In genomic region chr1:89279011-89279466, GRCh38 we compare ENCODE assay signal across 18 cellular contexts. TPM values are rescaled to one million over a fixed set of nuclear protein-coding genes. Genes with fewer than 3 reads are reported as not detected.
DNase-seq lines count a peak whose midpoint lies in the region; ATAC-seq, FAIRE-seq and TF ChIP-seq lines count a peak whose summit lies in the region.
"Had no signal": no experiment of that assay in that cellular context is flagged by ENCODE, and none has a peak within 500 bp of the region (broad histone marks: within the 10 kb centered on the region; RNA-seq: fewer than 3 reads in every experiment).

No MANE protein-coding gene starts in this region.

- H3K27me3 Mint-ChIP-seq in activated CD8-positive, alpha-beta memory T cell treated with anti-CD3 and anti-CD28 coated beads, Interleukin-2, amount 10 ng/mL, durations not matched to agents 7 days and 5 days, result no peaks in the 10 kb centered on the region
- H3K27me3 Mint-ChIP-seq in activated T-helper 1 cell treated with anti-CD3 and anti-CD28 coated beads, Interleukin-12 subunit alpha, Interleukin-12 subunit beta, Interleukin-2, Interleukin-4 antibody, amounts not matched to agents 30 ng/mL and 10 ng/mL and 1 ng/mL, durations not matched to agents 14 hours and 24 hours and 36 hours (ENCODE audit: insufficient read depth), result no peaks in the 10 kb centered on the region

- peaks cover 82% of the 10 kb centered on the region for H3K4me1 Mint-ChIP-seq in activated CD8-positive, alpha-beta memory T cell treated with anti-CD3 and anti-CD28 coated beads, Interleukin-2, amount 10 ng/mL, durations not matched to agents 7 days and 5 days
- peaks cover 89% of the 10 kb centered on the region for H3K4me1 Mint-ChIP-seq in activated T-helper 1 cell treated with anti-CD3 and anti-CD28 coated beads, Interleukin-12 subunit alpha, Interleukin-12 subunit beta, Interleukin-2, Interleukin-4 antibody, amounts not matched to agents 30 ng/mL and 10 ng/mL and 1 ng/mL, durations not matched to agents 14 hours and 24 hours and 36 hours (ENCODE audit: low read depth)
- H3K4me1 Mint-ChIP-seq: H9 had no signal

- H3K27ac ChIP-seq in small intestine (ENCODE audit: low read depth in 1 of 2, low read length in 1 of 2), result peak overlapping the region; percentile 43 to 55
- H3K27ac ChIP-seq in heart left ventricle, result peak overlapping the region in 1 of 12 donors; percentile 72
- H3K27ac ChIP-seq: gastroesophageal sphincter had no signal

- FAIRE-seq in small intestine (lab: Jason Lieb, UNC), result no peak
- FAIRE-seq: endometrium had no signal

- no peak overlapping the region for H3K4me3 ChIP-seq in small intestine (ENCODE audit: low read depth in 1 of 2, low read length in 2 of 2)
- H3K4me3 ChIP-seq in heart left ventricle, result no peak overlapping the region
- H3K4me3 ChIP-seq: gastroesophageal sphincter had no signal

- H3K4me3 Mint-ChIP-seq in activated CD8-positive, alpha-beta memory T cell treated with anti-CD3 and anti-CD28 coated beads, Interleukin-2, amount 10 ng/mL, durations not matched to agents 7 days and 5 days, result peak overlapping the region; percentile 40
- peak overlapping the region; percentile 36 for H3K4me3 Mint-ChIP-seq in activated T-helper 1 cell treated with anti-CD3 and anti-CD28 coated beads, Interleukin-12 subunit alpha, Interleukin-12 subunit beta, Interleukin-2, Interleukin-4 antibody, amounts not matched to agents 30 ng/mL and 10 ng/mL and 1 ng/mL, durations not matched to agents 14 hours and 24 hours and 36 hours
- H3K4me3 Mint-ChIP-seq: H9 had no signal

- H3K27me3 ChIP-seq in small intestine (ENCODE audit: control insufficient read depth in 2 of 2, insufficient read depth in 2 of 2, low read length in 2 of 2) (no peaks in the 10 kb centered on the region), heart left ventricle (no peaks in the 10 kb centered on the region)
- H3K27me3 ChIP-seq: gastroesophageal sphincter had no signal

- TF ChIP-seq CTCF in heart left ventricle (IDR thresholded peaks at IDR 0.05), result no peak

- H3K4me1 ChIP-seq in small intestine (ENCODE audit: control insufficient read depth in 2 of 2, insufficient read depth in 1 of 2, low read depth in 1 of 2, low read length in 1 of 2), result no peaks in the 10 kb centered on the region
- peaks cover 0 to 53% (median 0%) of the 10 kb centered on the region in 12 donors for H3K4me1 ChIP-seq in heart left ventricle

- CTCF ChIA-PET in activated CD8-positive, alpha-beta memory T cell treated with anti-CD3 and anti-CD28 coated beads, Interleukin-2, amount 10 ng/mL, durations not matched to agents 7 days and 5 days (lab: Charles Lee), result interaction anchor here (1.6 kb wide), 1 partner anchor 79 kb away, joined by 5 read pairs; no protein-coding TSS in a partner anchor

- no peak for TF ChIP-seq POLR2A in heart left ventricle (IDR thresholded peaks at IDR 0.05)

- H3K27ac Mint-ChIP-seq in activated CD8-positive, alpha-beta memory T cell treated with anti-CD3 and anti-CD28 coated beads, Interleukin-2, amount 10 ng/mL, durations not matched to agents 7 days and 5 days, result peak overlapping the region; percentile 93
- peak overlapping the region; percentile 88 for H3K27ac Mint-ChIP-seq in activated T-helper 1 cell treated with anti-CD3 and anti-CD28 coated beads, Interleukin-12 subunit alpha, Interleukin-12 subunit beta, Interleukin-2, Interleukin-4 antibody, amounts not matched to agents 30 ng/mL and 10 ng/mL and 1 ng/mL, durations not matched to agents 14 hours and 24 hours and 36 hours
- H3K27ac Mint-ChIP-seq: H9 had no signal

- intact Hi-C loops in activated T-helper 1 cell treated with anti-CD3 and anti-CD28 coated beads, Interleukin-12 subunit alpha, Interleukin-12 subunit beta, Interleukin-2, Interleukin-4 antibody, amounts not matched to agents 30 ng/mL and 10 ng/mL and 1 ng/mL, durations not matched to agents 14 hours and 24 hours and 36 hours (cut with micrococcal nuclease), result loop anchor here (1.0 to 10.0 kb wide), 2 partner anchors 8 to 456 kb away; no protein-coding TSS in a partner anchor
- intact Hi-C loops in heart left ventricle (cut with DNase I), result loop anchor here in 2 of 10 donors (5.0 kb wide), 2 partner anchors 192 to 282 kb away; no protein-coding TSS in a partner anchor

- no peaks in the 10 kb centered on the region for H3K36me3 ChIP-seq in small intestine (ENCODE audit: control insufficient read depth in 2 of 2, insufficient read depth in 2 of 2, low read length in 2 of 2)
- H3K36me3 ChIP-seq in heart left ventricle, result no peaks in the 10 kb centered on the region
- H3K36me3 ChIP-seq: gastroesophageal sphincter had no signal

- H3K9me3 Mint-ChIP-seq in activated CD8-positive, alpha-beta memory T cell treated with anti-CD3 and anti-CD28 coated beads, Interleukin-2, amount 10 ng/mL, durations not matched to agents 7 days and 5 days (ENCODE audit: low read depth), result peaks cover 14% of the 10 kb centered on the region
- H3K9me3 Mint-ChIP-seq in activated T-helper 1 cell treated with anti-CD3 and anti-CD28 coated beads, Interleukin-12 subunit alpha, Interleukin-12 subunit beta, Interleukin-2, Interleukin-4 antibody, amounts not matched to agents 30 ng/mL and 10 ng/mL and 1 ng/mL, durations not matched to agents 14 hours and 24 hours and 36 hours, result peaks cover 21% of the 10 kb centered on the region
- H3K9me3 Mint-ChIP-seq: H9 had no signal

- no peak for DNase-seq in activated CD8-positive, alpha-beta memory T cell treated with anti-CD3 and anti-CD28 coated beads, Interleukin-2, amount 10 ng/mL, durations not matched to agents 7 days and 5 days
- DNase-seq in activated CD8-positive, alpha-beta memory T cell treated with anti-CD3 and anti-CD28 coated beads, Interleukin-2, amount 50 U/mL, for 4 hours, result no peak
- DNase-seq in activated T-helper 1 cell treated with anti-CD3 and anti-CD28 coated beads, Interleukin-12 subunit alpha, Interleukin-12 subunit beta, Interleukin-2, Interleukin-4 antibody, amounts not matched to agents 30 ng/mL and 10 ng/mL and 1 ng/mL, durations not matched to agents 14 hours and 24 hours and 36 hours (ENCODE audit: low spot score), result no peak
- peak; percentile 23 for DNase-seq in small intestine
- DNase-seq in heart left ventricle, result no peak
- DNase-seq in SKM-1 (lab: John Stamatoyannopoulos, UW; ENCODE audit: unreplicated experiment), result no peak
- no peak for DNase-seq in NCI-H345 (lab: John Stamatoyannopoulos, UW)
- DNase-seq: activated effector memory CD4-positive, alpha-beta T cell treated with anti-CD3 and anti-CD28 coated beads, Interleukin-2, amount 50 U/mL, for 16 hours; COR-L47; GF-D8; H9; NCI-H2107; occipital lobe had no signal

- peaks cover 32% of the 10 kb centered on the region for H3K36me3 Mint-ChIP-seq in activated CD8-positive, alpha-beta memory T cell treated with anti-CD3 and anti-CD28 coated beads, Interleukin-2, amount 10 ng/mL, durations not matched to agents 7 days and 5 days
- peaks cover 13% of the 10 kb centered on the region for H3K36me3 Mint-ChIP-seq in activated T-helper 1 cell treated with anti-CD3 and anti-CD28 coated beads, Interleukin-12 subunit alpha, Interleukin-12 subunit beta, Interleukin-2, Interleukin-4 antibody, amounts not matched to agents 30 ng/mL and 10 ng/mL and 1 ng/mL, durations not matched to agents 14 hours and 24 hours and 36 hours (ENCODE audit: low read depth)

- H3K9me3 ChIP-seq in small intestine (ENCODE audit: control insufficient read depth, low read depth) (no peaks in the 10 kb centered on the region), heart left ventricle (no peaks in the 10 kb centered on the region)
- H3K9me3 ChIP-seq: gastroesophageal sphincter had no signal

- 58 to 75% (median 60%) methylated on average over 6 of the region's 6 CpGs for WGBS in small intestine, 3 donors
- 86 to 91% (median 88%) methylated on average over 6 of the region's 6 CpGs for WGBS in heart left ventricle, 4 donors

- ATAC-seq in activated CD8-positive, alpha-beta memory T cell treated with anti-CD3 and anti-CD28 coated beads, Interleukin-2, amount 10 ng/mL, durations not matched to agents 7 days and 5 days, result peak; percentile 69
- ATAC-seq in HG03521 (IDR thresholded peaks at IDR 0.05; ENCODE audit: unreplicated experiment) (peak; percentile 51), heart left ventricle (no peak)
- ATAC-seq: gastroesophageal sphincter had no signal

RNA-seq across cellular contexts. Expression of gene GBP5, which starts 6.4 kb away (rescaled TPM):
- total RNA-seq in activated CD8-positive, alpha-beta memory T cell treated with anti-CD3 and anti-CD28 coated beads, Interleukin-2, amount 10 ng/mL, durations not matched to agents 7 days and 5 days, result 100 to 1,000 TPM; 279 to 362 TPM
- 145 and 154 TPM in 2 replicates for total RNA-seq in activated T-helper 1 cell treated with anti-CD3 and anti-CD28 coated beads, Interleukin-12 subunit alpha, Interleukin-12 subunit beta, Interleukin-2, Interleukin-4 antibody, amounts not matched to agents 30 ng/mL and 10 ng/mL and 1 ng/mL, durations not matched to agents 14 hours and 24 hours and 36 hours
- 1 to 10 TPM in 2 of 3 donors, under 1 TPM in 1; 0.67 to 3.8 (median 2.4) TPM for polyA plus RNA-seq in small intestine
- 10 to 100 TPM in 2 of 9 donors, 1 to 10 TPM in 1, under 1 TPM in 6; 0.07 to 71.2 (median 0.72) TPM for total RNA-seq in heart left ventricle
- under 1 TPM; 0.27 to 0.36 TPM for polyA plus RNA-seq in heart left ventricle
- total RNA-seq: A673, H9, MCF 10A had no signal

Comparison
In these comparisons a context has a peak if more than half of its experiments do, and no peak if none do; other contexts are left out.
1. ATAC-seq: peak in activated CD8-positive, alpha-beta memory T cell treated with anti-CD3 and anti-CD28 coated beads, Interleukin-2, amount 10 ng/mL, durations not matched to agents 7 days and 5 days (single experiment) and HG03521 (single experiment); none in heart left ventricle (0 of 4).